ENCODE assay signal across 14 cellular contexts in genomic region chr21:38628426-38628825, GRCh38.
DNase-seq lines count a peak whose midpoint lies in the region; ATAC-seq and TF ChIP-seq lines count a peak whose summit lies in the region.
"Had no signal": no experiment of that assay in that cellular context is flagged by ENCODE, and none has a peak within 500 bp of the region (broad histone marks: within the 10 kb centered on the region; RNA-seq: fewer than 3 reads in every experiment).

No MANE protein-coding gene starts in this region.

- H3K4me3 ChIP-seq in H7 (ENCODE audit: insufficient read depth, low read depth, low read length) (no peak overlapping the region), choroid plexus epithelial cell (ENCODE audit: low read depth, low read length) (no peak overlapping the region), neuronal stem cell (ENCODE audit: low read length in 2 of 2) (peak overlapping the region in 1 of 2 donors; percentile 53)
- H3K4me3 ChIP-seq: MG63 had no signal

- DNase-seq in H7 (peak; percentile 46), NAMALWA (ENCODE audit: low spot score) (peak; percentile 6), choroid plexus epithelial cell (ENCODE audit: low read depth) (no peak), neuronal stem cell (ENCODE audit: low spot score) (no peak), DMS153 (lab: John Stamatoyannopoulos, UW) (no peak), medulla oblongata (ENCODE audit: extremely low spot score) (no peak), GOT3 (lab: John Stamatoyannopoulos, UW) (no peak)
- DNase-seq: MG63, NCI-H1092 treated with DMSO at 0.1 percent for 48 hours, NCI-H187 treated with DMSO at 0.1 percent for 48 hours, NCI-H526 treated with DMSO at 0.1 percent for 48 hours had no signal

- no peak overlapping the region for H2AK5ac ChIP-seq in neuronal stem cell (ENCODE audit: low read depth, low read length)

- no peak overlapping the region for H2BK12ac ChIP-seq in neuronal stem cell (ENCODE audit: low read length)

- H4K91ac ChIP-seq in neuronal stem cell (ENCODE audit: low read depth, low read length, poor library complexity): no peak overlapping the region

- H2BK5ac ChIP-seq in neuronal stem cell (ENCODE audit: low read length): no peak overlapping the region

- H3K4me1 ChIP-seq in neuronal stem cell (ENCODE audit: control insufficient read depth in 2 of 2, insufficient read depth in 1 of 2, low read depth in 1 of 2, low read length in 2 of 2): no peaks in the 10 kb centered on the region

- no peak overlapping the region for H3K4me2 ChIP-seq in neuronal stem cell (ENCODE audit: insufficient read depth, low read length, poor library complexity, severe bottlenecking)

- no CpG with 5 or more reads among the region's 4 CpGs for WGBS in neuronal stem cell (ENCODE audit: extremely low coverage in 2 of 2, insufficient read length in 2 of 2, insufficient replicate concordance in 1 of 2), 2 donors

- H3K9ac ChIP-seq in neuronal stem cell (ENCODE audit: low read depth, low read length, poor library complexity): no peak overlapping the region

- no peak for ATAC-seq in GM21786 (IDR thresholded peaks at IDR 0.05; ENCODE audit: unreplicated experiment)

- H2BK15ac ChIP-seq in neuronal stem cell (ENCODE audit: low read length): no peak overlapping the region

- peak; percentile 9 for TF ChIP-seq CTCF in choroid plexus epithelial cell (conservative IDR thresholded peaks at IDR 0.05; ENCODE audit: low read depth, low read length)

- H3K23ac ChIP-seq in neuronal stem cell (ENCODE audit: low read depth, low read length, poor library complexity): peak overlapping the region; percentile 48

- peaks cover 0 to 5% of the 10 kb centered on the region in 2 donors for H3K9me3 ChIP-seq in neuronal stem cell (replicated peaks in 1 of 2; ENCODE audit: control insufficient read depth in 2 of 2, insufficient read depth in 1 of 2, low read depth in 1 of 2, low read length in 2 of 2)

- H3K36me3 ChIP-seq in H7 (replicated peaks; ENCODE audit: control insufficient read depth, insufficient read depth, low read length): no peaks in the 10 kb centered on the region
- no peaks in the 10 kb centered on the region for H3K36me3 ChIP-seq in neuronal stem cell (replicated peaks in 1 of 2; ENCODE audit: control insufficient read depth in 2 of 2, insufficient read depth in 2 of 2, low read length in 2 of 2)

- no peak overlapping the region for H3K4ac ChIP-seq in neuronal stem cell (ENCODE audit: low read length)

- H3K14ac ChIP-seq in neuronal stem cell (ENCODE audit: low read length): no peak overlapping the region

- no peak overlapping the region for H3K27ac ChIP-seq in neuronal stem cell (replicated peaks; ENCODE audit: low read length)
- H3K27ac ChIP-seq: C4-2B, RWPE1 had no signal

- no peak overlapping the region for H4K8ac ChIP-seq in neuronal stem cell (ENCODE audit: low read depth, low read length)

- no peak overlapping the region for H2BK120ac ChIP-seq in neuronal stem cell (ENCODE audit: low read depth, low read length)

- H3K18ac ChIP-seq in neuronal stem cell (ENCODE audit: low read length): no peak overlapping the region

- H3K27me3 ChIP-seq in H7 (ENCODE audit: control insufficient read depth, insufficient read depth, low read length) (no peaks in the 10 kb centered on the region), neuronal stem cell (ENCODE audit: control insufficient read depth in 3 of 3, insufficient read depth in 3 of 3, low read depth in 1 of 3, low read length in 3 of 3) (peaks cover 0 to 2% (median 0%) of the 10 kb centered on the region in 3 experiments)
- H3K27me3 ChIP-seq: MG63 had no signal

- no peak overlapping the region for H2AFZ ChIP-seq in neuronal stem cell (ENCODE audit: low read length)

- H3K79me1 ChIP-seq in neuronal stem cell (ENCODE audit: low read depth, low read length): no peaks in the 10 kb centered on the region

Comparison
In these comparisons a context has a peak if more than half of its experiments do, and no peak if none do; other contexts are left out.
1. DNase-seq: peak in H7 (single experiment) and NAMALWA (single experiment); none in choroid plexus epithelial cell (single experiment), neuronal stem cell (single experiment), DMS153 (single experiment), medulla oblongata (single experiment) and GOT3 (single experiment).